9 cellular contexts compared by ENCODE assay signal in genomic region chr14:92693998-92694780, GRCh38. TPM values are rescaled to one million over a fixed set of nuclear protein-coding genes. Genes with fewer than 3 reads are reported as not detected.
A peak's percentile ranks its signal among the peaks of the same experiment; 100 is the strongest.
DNase-seq lines count a peak whose midpoint lies in the region; ATAC-seq and TF ChIP-seq lines count a peak whose summit lies in the region.
"Had no signal": no experiment of that assay in that cellular context is flagged by ENCODE, and none has a peak within 500 bp of the region (broad histone marks: within the 10 kb centered on the region; RNA-seq: fewer than 3 reads in every experiment).

No MANE protein-coding gene starts in this region.

- peak overlapping the region; percentile 38 for H3K4me3 Mint-ChIP-seq in neural crest cell

- no peaks in the 10 kb centered on the region for H3K9me3 Mint-ChIP-seq in activated naive CD4-positive, alpha-beta T cell treated with anti-CD3 and anti-CD28 coated beads, Interleukin-2, amount 50 U/mL, for 72 hours
- H3K9me3 Mint-ChIP-seq in neural crest cell: no peaks in the 10 kb centered on the region

- peaks cover 11% of the 10 kb centered on the region for H3K27me3 Mint-ChIP-seq in neural crest cell (ENCODE audit: low read depth)

- DNase-seq in SHP77 (lab: John Stamatoyannopoulos, UW) (peak; percentile 26 to 27), SHP77 treated with DMSO at 0.1 percent for 48 hours (lab: John Stamatoyannopoulos, UW) (no peak), NCI-H128 (lab: John Stamatoyannopoulos, UW; ENCODE audit: unreplicated experiment) (peak; percentile 42), neural crest cell (ENCODE audit: low read depth, low spot score) (no peak), Right ventricle myocardium superior (no peak)
- no peak for DNase-seq in activated naive CD4-positive, alpha-beta T cell treated with anti-CD3 and anti-CD28 coated beads, Interleukin-2, amount 50 U/mL, for 72 hours (ENCODE audit: low spot score in 2 of 2)
- no peak for DNase-seq in NK-92 treated with Interleukin-12 subunit alpha and Interleukin-12 subunit beta, amount 100 ng/mL, for 24 hours (lab: John Stamatoyannopoulos, UW)
- DNase-seq: stimulated activated CD8-positive, alpha-beta memory T cell treated with anti-CD3 and anti-CD28 coated beads, Interleukin-4, amount 100 ng/mL, for 48 hours had no signal

- H3K4me1 Mint-ChIP-seq in neural crest cell: peaks cover 13% of the 10 kb centered on the region

- TF ChIP-seq CTCF in neural crest cell (conservative IDR thresholded peaks at IDR 0.05): no peak

- peak; percentile 73 to 78 for ATAC-seq in activated naive CD4-positive, alpha-beta T cell treated with anti-CD3 and anti-CD28 coated beads, Interleukin-2, amount 50 U/mL, for 72 hours
- ATAC-seq in HG02973 (IDR thresholded peaks at IDR 0.05; ENCODE audit: unreplicated experiment) (no peak), Right ventricle myocardium superior (ENCODE audit: poor library complexity) (no peak)

- peak overlapping the region; percentile 14 to 31 for H3K27ac Mint-ChIP-seq in activated naive CD4-positive, alpha-beta T cell treated with anti-CD3 and anti-CD28 coated beads, Interleukin-2, amount 50 U/mL, for 72 hours
- H3K27ac Mint-ChIP-seq in neural crest cell (ENCODE audit: unreplicated experiment): no peak overlapping the region

- intact Hi-C loops in Right ventricle myocardium superior (cut with DNase I): no loop called here

- H3K36me3 Mint-ChIP-seq in activated naive CD4-positive, alpha-beta T cell treated with anti-CD3 and anti-CD28 coated beads, Interleukin-2, amount 50 U/mL, for 72 hours: no peaks in the 10 kb centered on the region
- H3K36me3 Mint-ChIP-seq in neural crest cell (ENCODE audit: low read depth): no peaks in the 10 kb centered on the region

RNA-seq across cellular contexts. Expression of gene LGMN, which starts 54.2 kb away (rescaled TPM):
- total RNA-seq in activated naive CD4-positive, alpha-beta T cell treated with anti-CD3 and anti-CD28 coated beads, Interleukin-2, amount 50 U/mL, for 72 hours: 1 to 10 TPM; 1.2 to 3.8 TPM
- total RNA-seq in neural crest cell (35.3 and 37.0 TPM in 2 replicates), Right ventricle myocardium superior (106 TPM)

Comparison
In these comparisons a context has a peak if more than half of its experiments do, and no peak if none do; other contexts are left out.
1. DNase-seq: peak in SHP77 (2 of 2) and NCI-H128 (single experiment); none in SHP77 treated with DMSO at 0.1 percent for 48 hours (single experiment), activated naive CD4-positive, alpha-beta T cell treated with anti-CD3 and anti-CD28 coated beads, Interleukin-2, amount 50 U/mL, for 72 hours (0 of 2), neural crest cell (single experiment), NK-92 treated with Interleukin-12 subunit alpha and Interleukin-12 subunit beta, amount 100 ng/mL, for 24 hours (single experiment) and Right ventricle myocardium superior (single experiment).
2. ATAC-seq: peak in activated naive CD4-positive, alpha-beta T cell treated with anti-CD3 and anti-CD28 coated beads, Interleukin-2, amount 50 U/mL, for 72 hours (2 of 2); none in HG02973 (single experiment) and Right ventricle myocardium superior (single experiment).